ENCODE assay signal across 2 cellular contexts in the genomic region with DNA sequence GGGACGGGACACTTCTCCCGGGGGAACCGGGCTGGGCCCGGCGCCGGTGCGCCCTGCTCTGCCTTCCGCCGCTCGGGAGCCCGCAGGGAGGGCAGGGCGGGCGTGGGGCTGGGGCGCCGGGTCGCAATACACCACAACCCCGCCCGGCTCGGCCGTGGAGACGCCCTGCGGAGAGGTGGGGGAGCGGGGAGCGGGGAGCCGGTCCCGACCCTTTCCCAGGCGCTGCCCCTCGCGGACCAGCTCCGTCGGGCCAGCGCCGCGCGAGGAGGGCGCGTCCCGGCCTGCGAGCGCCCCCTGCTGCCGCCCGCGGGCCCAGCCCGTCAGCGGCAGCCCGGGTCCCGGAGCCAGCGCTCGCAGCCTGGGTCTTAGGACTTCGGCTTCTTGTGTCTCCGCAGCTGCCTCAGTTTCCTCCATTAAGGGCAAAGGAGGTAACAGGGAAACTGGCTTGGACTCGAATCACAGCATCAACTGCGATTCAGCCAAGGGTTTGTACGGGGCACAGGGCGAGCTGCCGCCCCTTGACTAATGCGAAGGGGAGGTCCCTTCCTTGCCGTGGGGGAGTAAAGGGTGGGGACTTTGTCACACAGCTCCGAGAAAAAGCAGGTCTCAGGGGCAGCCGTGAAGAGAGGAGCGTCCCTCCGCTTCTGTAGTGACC.
TF ChIP-seq lines count a peak whose summit lies in the region.

No MANE protein-coding gene starts in this region.

TF ChIP-seq in Ishikawa, 13 proteins besides CTCF, POLR2A, EP300 and RAD21 (continued from another document):
- TF ChIP-seq REST (IDR thresholded peaks at IDR 0.05; ENCODE audit: low read depth) (no peak), CREB1 (IDR thresholded peaks at IDR 0.05; ENCODE audit: low read depth) (no peak), NFIC (IDR thresholded peaks at IDR 0.05) (no peak), TCF12 (IDR thresholded peaks at IDR 0.05; ENCODE audit: low read depth) (no peak), FOXM1 (IDR thresholded peaks at IDR 0.05; ENCODE audit: borderline replicate concordance, low read depth) (no peak)

TF ChIP-seq in liver, 16 proteins besides CTCF, POLR2A, EP300 and RAD21 (continued from another document):
- TF ChIP-seq ZBTB33 (IDR thresholded peaks at IDR 0.05) (no peak), GABPA (IDR thresholded peaks at IDR 0.05 in 1 of 2, conservative IDR thresholded peaks at IDR 0.05 in 1 of 2) (no peak), NR2F2 (IDR thresholded peaks at IDR 0.05) (no peak), JUND (IDR thresholded peaks at IDR 0.05) (no peak)
- TF ChIP-seq, protein P1, sequence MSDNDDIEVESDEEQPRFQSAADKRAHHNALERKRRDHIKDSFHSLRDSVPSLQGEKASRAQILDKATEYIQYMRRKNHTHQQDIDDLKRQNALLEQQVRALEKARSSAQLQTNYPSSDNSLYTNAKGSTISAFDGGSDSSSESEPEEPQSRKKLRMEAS (IDR thresholded peaks at IDR 0.05) = no peak
